24 cellular contexts compared by ENCODE assay signal in genomic region chr2:86237172-86237571, GRCh38.
"Had no signal": no experiment of that assay in that cellular context is flagged by ENCODE, and none has a peak within 500 bp of the region (broad histone marks: within the 10 kb centered on the region; RNA-seq: fewer than 3 reads in every experiment).

No MANE protein-coding gene starts in this region.

- ATAC-seq: body of pancreas; left lobe of liver; lower lobe of right lung; naive thymus-derived CD8-positive, alpha-beta T cell; psoas muscle had no signal

- H3K4me3 ChIP-seq: body of pancreas, cardiac muscle cell, lower lobe of right lung, ovary, psoas muscle, right atrium auricular region, spleen, thoracic aorta, vagina had no signal

- H3K9me3 Mint-ChIP-seq: endodermal cell, type B pancreatic cell had no signal

- H3K9me3 ChIP-seq: body of pancreas, lower lobe of right lung, ovary, psoas muscle, right atrium auricular region, spleen, thoracic aorta, vagina had no signal

- H3K27me3 Mint-ChIP-seq: type B pancreatic cell had no signal

- H3K4me3 Mint-ChIP-seq: endodermal cell; naive thymus-derived CD8-positive, alpha-beta T cell; type B pancreatic cell had no signal

- H3K27ac ChIP-seq: body of pancreas, cardiac muscle cell, epithelial cell of prostate, lower lobe of right lung, ovary, psoas muscle, right atrium auricular region, spleen, thoracic aorta, vagina had no signal

- H3K36me3 Mint-ChIP-seq: naive thymus-derived CD8-positive, alpha-beta T cell; type B pancreatic cell had no signal

- H3K36me3 ChIP-seq: cardiac muscle cell, lower lobe of right lung, ovary, right atrium auricular region, spleen, vagina had no signal

- H3K4me1 Mint-ChIP-seq: endodermal cell had no signal

- H3K4me1 ChIP-seq: body of pancreas, lower lobe of right lung, psoas muscle, vagina had no signal

- H3K27ac Mint-ChIP-seq: endodermal cell; naive thymus-derived CD8-positive, alpha-beta T cell; type B pancreatic cell had no signal

- DNase-seq: activated CD4-positive, alpha-beta T cell treated with anti-CD3 and anti-CD28 coated beads for 4 hours; activated CD4-positive, alpha-beta T cell treated with anti-CD3 and anti-CD28 coated beads, Interleukin-2, amount 50 U/mL, for 48 hours; activated CD4-positive, CD25-positive, alpha-beta regulatory T cell; activated naive CD4-positive, alpha-beta T cell treated with anti-CD3 and anti-CD28 coated beads, Interleukin-2, amount 50 U/mL, for 16 hours; activated T-cell treated with anti-CD3 and anti-CD28 coated beads, Interleukin-2, amount 50 U/mL, for 48 hours; anterior cingulate cortex; body of pancreas; cortex of kidney; endodermal cell; kidney; lower lobe of right lung; naive thymus-derived CD8-positive, alpha-beta T cell; ovary; psoas muscle; stimulated activated CD4-positive, alpha-beta T cell treated with anti-CD3 and anti-CD28 coated beads, Interleukin-4, amount 100 ng/mL, for 24 hours; stimulated activated naive CD4-positive, alpha-beta T cell treated with Interleukin-2 at 50 U/mL for 16 hours had no signal

- H3K27me3 ChIP-seq: body of pancreas, cardiac muscle cell, ovary, right atrium auricular region, spleen, vagina had no signal
